ENCODE assay signal across 8 cellular contexts in genomic region chr22:32206774-32207758, GRCh38. TPM values are rescaled to one million over a fixed set of nuclear protein-coding genes. Genes with fewer than 3 reads are reported as not detected.
DNase-seq lines count a peak whose midpoint lies in the region; ATAC-seq and TF ChIP-seq lines count a peak whose summit lies in the region.

No MANE protein-coding gene starts in this region.

- peak; percentile 65 for DNase-seq in activated CD8-positive, alpha-beta memory T cell treated with anti-CD3 and anti-CD28 coated beads for 24 hours
- no peak for DNase-seq in activated CD8-positive, alpha-beta memory T cell treated with anti-CD3 and anti-CD28 coated beads, Interleukin-2, amount 50 U/mL, for 4 hours
- DNase-seq in NCI-H2029 (lab: John Stamatoyannopoulos, UW) (peak; percentile 27), left ventricle myocardium superior (peak; percentile 39), thoracic aorta (ENCODE audit: low spot score) (no peak), GDM1 (lab: John Stamatoyannopoulos, UW) (no peak), inferior parietal cortex (ENCODE audit: extremely low spot score) (no peak)
- peak; percentile 47 for DNase-seq in activated CD8-positive, alpha-beta T cell treated with anti-CD3 and anti-CD28 coated beads for 36 hours

- intact Hi-C loops in activated CD8-positive, alpha-beta T cell treated with anti-CD3 and anti-CD28 coated beads for 36 hours (cut with micrococcal nuclease) = no loop called here
- intact Hi-C loops in left ventricle myocardium superior (cut with micrococcal nuclease) = no loop called here

- POLR2A ChIA-PET in activated CD8-positive, alpha-beta T cell treated with anti-CD3 and anti-CD28 coated beads for 36 hours (lab: Charles Lee) = no interaction called here

- no peak overlapping the region for H3K27ac ChIP-seq in thoracic aorta

- H3K36me3 Mint-ChIP-seq in activated CD8-positive, alpha-beta T cell treated with anti-CD3 and anti-CD28 coated beads for 36 hours (ENCODE audit: low read depth) = no peaks in the 10 kb centered on the region

- H3K4me1 ChIP-seq in thoracic aorta (ENCODE audit: control insufficient read depth in 1 of 2, low read depth in 2 of 2) = no peaks in the 10 kb centered on the region

- no peak overlapping the region for H3K27ac Mint-ChIP-seq in activated CD8-positive, alpha-beta T cell treated with anti-CD3 and anti-CD28 coated beads for 36 hours

- peak; percentile 69 for ATAC-seq in activated CD8-positive, alpha-beta T cell treated with anti-CD3 and anti-CD28 coated beads for 36 hours
- peak; percentile 24 for ATAC-seq in left ventricle myocardium superior
- ATAC-seq in thoracic aorta (ENCODE audit: insufficient number of reproducible peaks, low FRiP score, low read depth) = no peak

- H3K4me3 Mint-ChIP-seq in activated CD8-positive, alpha-beta T cell treated with anti-CD3 and anti-CD28 coated beads for 36 hours = no peak overlapping the region

- H3K27me3 Mint-ChIP-seq in activated CD8-positive, alpha-beta T cell treated with anti-CD3 and anti-CD28 coated beads for 36 hours = peaks cover 19% of the 10 kb centered on the region

- H3K4me3 ChIP-seq in thoracic aorta = no peak overlapping the region

- CTCF ChIA-PET in activated CD8-positive, alpha-beta T cell treated with anti-CD3 and anti-CD28 coated beads for 36 hours (lab: Charles Lee) = interaction anchor here (0.6 to 1.6 kb wide), 3 partner anchors 12 to 280 kb away, joined by 3 to 4 read pairs (median 3); no protein-coding TSS in a partner anchor

- H3K9me3 ChIP-seq in thoracic aorta = no peaks in the 10 kb centered on the region

- peaks cover 11% of the 10 kb centered on the region for H3K4me1 Mint-ChIP-seq in activated CD8-positive, alpha-beta T cell treated with anti-CD3 and anti-CD28 coated beads for 36 hours (ENCODE audit: low read depth)

- peak; percentile 60 for TF ChIP-seq CTCF in activated CD8-positive, alpha-beta T cell treated with anti-CD3 and anti-CD28 coated beads for 36 hours (IDR thresholded peaks at IDR 0.05)
- TF ChIP-seq CTCF in thoracic aorta (IDR thresholded peaks at IDR 0.05) = peak; percentile 10

- no peaks in the 10 kb centered on the region for H3K27me3 ChIP-seq in thoracic aorta (replicated peaks; ENCODE audit: insufficient read depth)

- no peaks in the 10 kb centered on the region for H3K9me3 Mint-ChIP-seq in activated CD8-positive, alpha-beta T cell treated with anti-CD3 and anti-CD28 coated beads for 36 hours

- no peaks in the 10 kb centered on the region for H3K36me3 ChIP-seq in thoracic aorta

RNA-seq across cellular contexts. Expression of gene RFPL2, which starts 2.2 kb away (rescaled TPM):
- total RNA-seq in activated CD8-positive, alpha-beta T cell treated with anti-CD3 and anti-CD28 coated beads for 36 hours = not detected
- not detected for total RNA-seq in left ventricle myocardium superior
- total RNA-seq in thoracic aorta = not detected

RNA-seq across cellular contexts. Expression of gene C22orf42, which starts 48.0 kb away (rescaled TPM):
- not detected for total RNA-seq in activated CD8-positive, alpha-beta T cell treated with anti-CD3 and anti-CD28 coated beads for 36 hours
- total RNA-seq in left ventricle myocardium superior (not detected), thoracic aorta (not detected)

RNA-seq across cellular contexts. Expression of gene SLC5A4, which starts 48.1 kb away (rescaled TPM):
- not detected for total RNA-seq in activated CD8-positive, alpha-beta T cell treated with anti-CD3 and anti-CD28 coated beads for 36 hours
- total RNA-seq in left ventricle myocardium superior = not detected
- 1 to 10 TPM in 1 of 2 donors, under 1 TPM in 1; 0.49 to 1.2 TPM for total RNA-seq in thoracic aorta

Comparison
In these comparisons a context has a peak if more than half of its experiments do, and no peak if none do; other contexts are left out.
1. DNase-seq: peak in activated CD8-positive, alpha-beta memory T cell treated with anti-CD3 and anti-CD28 coated beads for 24 hours (single experiment), NCI-H2029 (single experiment), activated CD8-positive, alpha-beta T cell treated with anti-CD3 and anti-CD28 coated beads for 36 hours (single experiment) and left ventricle myocardium superior (single experiment); none in activated CD8-positive, alpha-beta memory T cell treated with anti-CD3 and anti-CD28 coated beads, Interleukin-2, amount 50 U/mL, for 4 hours (single experiment), thoracic aorta (single experiment), GDM1 (single experiment) and inferior parietal cortex (single experiment).